In the genomic region with DNA sequence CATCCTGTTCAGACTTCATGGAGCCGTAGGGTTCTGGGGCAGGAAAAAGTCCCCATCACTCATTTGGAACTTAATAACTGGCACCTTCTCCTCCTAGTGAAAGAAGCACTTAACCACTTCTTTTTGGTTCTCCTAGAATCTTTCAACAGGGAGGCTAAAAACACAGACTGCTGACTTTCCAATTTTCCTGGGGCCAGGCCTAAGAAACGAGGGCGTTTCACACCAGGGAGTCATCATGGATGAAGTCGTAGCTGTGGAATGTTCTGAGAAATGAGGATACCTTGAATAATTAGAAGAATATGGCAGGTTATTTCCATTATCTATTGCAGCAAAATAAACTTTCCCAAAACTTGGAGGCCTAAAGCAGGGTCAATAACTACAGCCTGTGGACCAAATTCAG, we compare ENCODE assay signal across 18 cellular contexts. TPM values are rescaled to one million over a fixed set of nuclear protein-coding genes. Genes with fewer than 3 reads are reported as not detected.
DNase-seq lines count a peak whose midpoint lies in the region; ATAC-seq and TF ChIP-seq lines count a peak whose summit lies in the region.
"Had no signal": no experiment of that assay in that cellular context is flagged by ENCODE, and none has a peak within 500 bp of the region (broad histone marks: within the 10 kb centered on the region; RNA-seq: fewer than 3 reads in every experiment).

No MANE protein-coding gene starts in this region.

- no peak overlapping the region for H2BK5ac ChIP-seq in mesendoderm (ENCODE audit: low read length)

- no peak overlapping the region for H2BK15ac ChIP-seq in mesendoderm (replicated peaks; ENCODE audit: low read depth)

- H3K23ac ChIP-seq in mesendoderm (ENCODE audit: low read length), result no peak overlapping the region

- intact Hi-C loops in psoas muscle (cut with DNase I), result loop anchor here in 1 of 2 donors (10.0 kb wide), 1 partner anchor 1821 kb away; no protein-coding TSS in a partner anchor

- no peak overlapping the region for H3K9ac ChIP-seq in mesendoderm (ENCODE audit: low read length)
- H3K9ac ChIP-seq: BLaER1 had no signal

- H3K4me1 ChIP-seq in mesendoderm (ENCODE audit: control insufficient read depth, low read depth, low read length) (no peaks in the 10 kb centered on the region), psoas muscle (no peaks in the 10 kb centered on the region)
- H3K4me1 ChIP-seq: BLaER1, Caco-2 had no signal

- H3K18ac ChIP-seq in mesendoderm (ENCODE audit: low read length), result no peak overlapping the region

- no peak for ATAC-seq in psoas muscle
- ATAC-seq: CD8-positive, alpha-beta T cell; GM12878; GM23338 had no signal

- H4K8ac ChIP-seq in mesendoderm (ENCODE audit: low read depth, low read length), result no peak overlapping the region

- DNase-seq in ecto neural progenitor cell (ENCODE audit: low spot score), result peak; percentile 6
- peak; percentile 50 for DNase-seq in epithelial cell of esophagus (ENCODE audit: low read depth)
- peak; percentile 64 for DNase-seq in mesendoderm
- DNase-seq in chondrocyte (ENCODE audit: low spot score), result no peak
- DNase-seq in NCI-H1694 treated with DMSO at 0.1 percent for 48 hours (lab: John Stamatoyannopoulos, UW), result no peak
- DNase-seq in psoas muscle, result no peak
- DNase-seq: Caco-2; CD4-positive, CD25-positive, alpha-beta regulatory T cell; CD8-positive, alpha-beta T cell; DMS153; DND-41; HFFc6 had no signal

- H3K79me1 ChIP-seq in mesendoderm (ENCODE audit: low read length), result no peaks in the 10 kb centered on the region

- WGBS in mesendoderm (ENCODE audit: extremely low coverage, insufficient coverage, low lambda C conversion rate), result no CpG with 5 or more reads among the region's 4 CpGs
- 35 to 46% (median 45%) methylated on average over 4 of the region's 4 CpGs for whole genome bisulfite sequencing in psoas muscle, 3 donors

- no peak overlapping the region for H3K4me2 ChIP-seq in mesendoderm (ENCODE audit: low read length)
- H3K4me2 ChIP-seq: BLaER1, GM23338 had no signal

- no peak overlapping the region for H3K27ac ChIP-seq in mesendoderm (ENCODE audit: low read depth, low read length)
- no peak overlapping the region for H3K27ac ChIP-seq in psoas muscle
- H3K27ac ChIP-seq: BLaER1, C4-2B had no signal

- no peak overlapping the region for H4K5ac ChIP-seq in mesendoderm (ENCODE audit: low read length)

- no peaks in the 10 kb centered on the region for H3K9me3 ChIP-seq in psoas muscle
- H3K9me3 ChIP-seq: Caco-2, HAP-1 had no signal

- H3K36me3 ChIP-seq in mesendoderm (ENCODE audit: control insufficient read depth, insufficient read depth, low read length) (no peaks in the 10 kb centered on the region), psoas muscle (ENCODE audit: insufficient read depth in 1 of 2, low read depth in 1 of 2) (no peaks in the 10 kb centered on the region)
- H3K36me3 ChIP-seq: BLaER1, HAP-1 had no signal

- no peaks in the 10 kb centered on the region for H3K4me1 Mint-ChIP-seq in chondrocyte (ENCODE audit: low read depth)
- H3K4me1 Mint-ChIP-seq: B cell; CD4-positive, CD25-positive, alpha-beta regulatory T cell; GM23338 had no signal

- H3K27me3 Mint-ChIP-seq in chondrocyte (ENCODE audit: low read depth), result peaks cover 16% of the 10 kb centered on the region

- H3K27me3 ChIP-seq in mesendoderm (ENCODE audit: insufficient read depth, low read length, poor library complexity) (no peaks in the 10 kb centered on the region), psoas muscle (ENCODE audit: insufficient read depth in 3 of 3, low read length in 2 of 3) (no peaks in the 10 kb centered on the region)
- H3K27me3 ChIP-seq: BLaER1 had no signal

- H3K9me3 Mint-ChIP-seq in chondrocyte (ENCODE audit: low read depth), result no peaks in the 10 kb centered on the region
- H3K9me3 Mint-ChIP-seq: CD8-positive, alpha-beta T cell; HFFc6 had no signal

- H3K4me3 Mint-ChIP-seq in chondrocyte (ENCODE audit: unreplicated experiment), result no peak overlapping the region
- H3K4me3 Mint-ChIP-seq: B cell; CD4-positive, CD25-positive, alpha-beta regulatory T cell; CD8-positive, alpha-beta T cell; GM23338; HFFc6 had no signal

- no peaks in the 10 kb centered on the region for H3K79me2 ChIP-seq in mesendoderm (ENCODE audit: control insufficient read depth, insufficient read depth, low read length)

- H3K56ac ChIP-seq in mesendoderm (ENCODE audit: low read length), result no peak overlapping the region

- H3K36me3 Mint-ChIP-seq in chondrocyte (ENCODE audit: low read depth), result no peaks in the 10 kb centered on the region
- H3K36me3 Mint-ChIP-seq: CD4-positive, CD25-positive, alpha-beta regulatory T cell; CD8-positive, alpha-beta T cell had no signal

- no peak overlapping the region for H3K27ac Mint-ChIP-seq in chondrocyte (ENCODE audit: unreplicated experiment)
- H3K27ac Mint-ChIP-seq: B cell; CD4-positive, CD25-positive, alpha-beta regulatory T cell; CD8-positive, alpha-beta T cell; GM23338; HFFc6 had no signal

- H2AK5ac ChIP-seq in mesendoderm (ENCODE audit: low read length), result no peak overlapping the region

- H3K4ac ChIP-seq in mesendoderm (ENCODE audit: low read depth, low read length), result no peak overlapping the region

- TF ChIP-seq CTCF in epithelial cell of esophagus (IDR thresholded peaks at IDR 0.05; ENCODE audit: insufficient read depth, low read depth, low read length, missing control alignments) (no peak), chondrocyte (IDR thresholded peaks at IDR 0.05) (no peak), psoas muscle (IDR thresholded peaks at IDR 0.05) (no peak)

- H2BK120ac ChIP-seq in mesendoderm (ENCODE audit: low read depth, low read length), result no peak overlapping the region

- H3K4me3 ChIP-seq in epithelial cell of esophagus (ENCODE audit: low read length) (no peak overlapping the region), mesendoderm (ENCODE audit: low read length) (no peak overlapping the region), psoas muscle (no peak overlapping the region)
- H3K4me3 ChIP-seq: BLaER1, GM12878, GM23338, HAP-1 had no signal

RNA-seq across cellular contexts. Expression of gene API5, which starts 26.0 kb away (rescaled TPM):
- 103 TPM for polyA plus RNA-seq in mesendoderm (2013, experiment 1 of 2)
- polyA plus RNA-seq in mesendoderm (2013, experiment 2 of 2), result 100 TPM
- total RNA-seq in chondrocyte, result 80.6 to 82.3 TPM (median 81.3 TPM) in 3 replicates
- 10 to 100 TPM; 38.3 to 70.1 (median 52.9) TPM for total RNA-seq in psoas muscle
- polyA plus RNA-seq in psoas muscle, result 10 to 100 TPM; 27.9 to 99.6 (median 41.9) TPM

Comparison
In these comparisons a context has a peak if more than half of its experiments do, and no peak if none do; other contexts are left out.
1. DNase-seq: peak in ecto neural progenitor cell (single experiment), epithelial cell of esophagus (single experiment) and mesendoderm (single experiment); none in chondrocyte (single experiment), NCI-H1694 treated with DMSO at 0.1 percent for 48 hours (single experiment) and psoas muscle (0 of 2).